1 cellular context compared by ENCODE assay signal in genomic region chr10:103841519-103841918, GRCh38.
TF ChIP-seq lines count a peak whose summit lies in the region.

No MANE protein-coding gene starts in this region.

TF ChIP-seq in H1, 55 proteins besides CTCF, POLR2A, EP300 and RAD21:
- TF ChIP-seq CEBPB (IDR thresholded peaks at IDR 0.05; ENCODE audit: low read depth, low read length) = no peak
- TF ChIP-seq NRF1 (IDR thresholded peaks at IDR 0.05; ENCODE audit: low read depth, low read length) = no peak
- TF ChIP-seq SP1 (IDR thresholded peaks at IDR 0.05; ENCODE audit: low read depth, low read length) = no peak
- TF ChIP-seq ASH2L (IDR thresholded peaks at IDR 0.05; ENCODE audit: low read length) = no peak
- no peak for TF ChIP-seq ZNF274 (IDR thresholded peaks at IDR 0.05; ENCODE audit: borderline replicate concordance, extremely low read depth, low read length)
- no peak for TF ChIP-seq CBX8 (IDR thresholded peaks at IDR 0.05; ENCODE audit: borderline replicate concordance, low read depth, low read length)
- no peak for TF ChIP-seq SIRT6 (IDR thresholded peaks at IDR 0.05; ENCODE audit: low read length)
